In the genomic region with DNA sequence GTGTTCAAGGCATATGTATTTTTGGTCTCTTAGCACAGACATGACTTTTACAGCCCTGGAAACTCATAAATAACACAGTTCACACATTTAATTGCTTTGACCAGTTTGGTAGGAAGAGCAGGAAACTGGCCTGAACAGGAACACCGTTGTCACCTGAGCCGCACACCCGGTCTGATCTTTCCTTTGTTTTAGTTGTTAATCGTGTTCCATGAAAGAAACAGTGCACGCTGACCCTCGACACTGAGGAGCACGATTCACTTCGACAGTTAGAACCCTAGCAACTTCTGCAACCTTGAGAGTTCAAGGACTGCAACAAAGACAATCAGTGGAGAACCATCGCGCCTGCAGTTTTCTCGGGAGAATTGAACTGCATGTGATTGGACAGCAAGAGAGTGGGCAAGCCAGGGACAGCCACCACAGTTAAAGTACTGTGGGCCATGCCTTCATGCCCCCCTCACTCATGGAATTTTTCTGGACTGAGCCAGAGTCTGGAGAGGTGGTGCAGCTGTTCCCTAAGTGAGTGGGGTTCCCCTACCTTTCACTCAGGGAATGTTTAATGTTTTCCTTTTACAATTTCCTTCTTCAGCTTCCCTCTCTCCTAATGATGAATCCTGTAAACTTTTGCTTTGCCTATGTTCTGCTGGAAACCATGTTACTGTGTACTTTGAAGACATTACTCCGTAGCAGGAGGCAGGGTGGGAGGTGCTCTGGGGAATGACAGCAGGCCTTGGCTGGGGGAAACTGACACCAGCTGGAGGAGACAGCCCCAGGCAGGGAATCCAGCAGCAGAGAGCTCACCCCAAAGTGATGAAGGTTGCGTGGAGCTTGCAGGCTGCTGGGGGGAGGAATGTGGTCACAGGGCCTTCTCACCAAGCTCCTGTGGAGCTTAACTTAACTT, we compare ENCODE assay signal across 18 cellular contexts.
A peak's percentile ranks its signal among the peaks of the same experiment; 100 is the strongest.
DNase-seq lines count a peak whose midpoint lies in the region; ATAC-seq and TF ChIP-seq lines count a peak whose summit lies in the region.
"Had no signal": no experiment of that assay in that cellular context is flagged by ENCODE, and none has a peak within 500 bp of the region (broad histone marks: within the 10 kb centered on the region; RNA-seq: fewer than 3 reads in every experiment).

No MANE protein-coding gene starts in this region.

- H3K4me1 ChIP-seq in right atrium auricular region (peaks cover 0 to 9% of the 10 kb centered on the region in 2 donors), upper lobe of right lung (peaks cover 9% of the 10 kb centered on the region)
- H3K4me1 ChIP-seq: BLaER1 treated with 17β-estradiol and CSF1 and Interleukin-3, amounts not matched to agents 10 nM and 100 nM; Peyer's patch had no signal

- peaks cover 79% of the 10 kb centered on the region for H3K4me1 Mint-ChIP-seq in nephron progenitor cell
- H3K4me1 Mint-ChIP-seq in activated T-cell treated with anti-CD3 and anti-CD28 coated beads, Interleukin-2, amount 50 U/mL, for 4 hours (ENCODE audit: low read depth), result no peaks in the 10 kb centered on the region

- ATAC-seq in Right ventricle myocardium inferior (peak; percentile 40), upper lobe of right lung (peak; percentile 51), HG03280 (IDR thresholded peaks at IDR 0.05; ENCODE audit: unreplicated experiment) (no peak)
- ATAC-seq in activated T-cell treated with anti-CD3 and anti-CD28 coated beads, Interleukin-2, amount 50 U/mL, for 4 hours, result no peak

- no peak overlapping the region for H3K4me3 ChIP-seq in right atrium auricular region
- H3K4me3 ChIP-seq in upper lobe of right lung, result no peak overlapping the region
- H3K4me3 ChIP-seq: BLaER1 treated with 17β-estradiol and CSF1 and Interleukin-3, amounts not matched to agents 10 nM and 100 nM; MG63; Peyer's patch had no signal

- peaks cover 14% of the 10 kb centered on the region for H3K9me3 Mint-ChIP-seq in nephron progenitor cell
- no peaks in the 10 kb centered on the region for H3K9me3 Mint-ChIP-seq in activated T-cell treated with anti-CD3 and anti-CD28 coated beads, Interleukin-2, amount 50 U/mL, for 4 hours

- no peaks in the 10 kb centered on the region for H3K36me3 ChIP-seq in right atrium auricular region
- no peaks in the 10 kb centered on the region for H3K36me3 ChIP-seq in upper lobe of right lung
- H3K36me3 ChIP-seq: BLaER1 treated with 17β-estradiol and CSF1 and Interleukin-3, amounts not matched to agents 10 nM and 100 nM; MG63; Peyer's patch had no signal

- TF ChIP-seq CTCF in right atrium auricular region (IDR thresholded peaks at IDR 0.05) (no peak), nephron progenitor cell (IDR thresholded peaks at IDR 0.05) (no peak), upper lobe of right lung (IDR thresholded peaks at IDR 0.05) (no peak)

- peak overlapping the region; percentile 98 for H3K27ac Mint-ChIP-seq in nephron progenitor cell

- peak overlapping the region; percentile 34 for H3K4me3 Mint-ChIP-seq in nephron progenitor cell
- H3K4me3 Mint-ChIP-seq in activated T-cell treated with anti-CD3 and anti-CD28 coated beads, Interleukin-2, amount 50 U/mL, for 4 hours, result no peak overlapping the region

- no peaks in the 10 kb centered on the region for H3K36me3 Mint-ChIP-seq in nephron progenitor cell (ENCODE audit: low read depth)
- no peaks in the 10 kb centered on the region for H3K36me3 Mint-ChIP-seq in activated T-cell treated with anti-CD3 and anti-CD28 coated beads, Interleukin-2, amount 50 U/mL, for 4 hours (ENCODE audit: insufficient read depth)

- H3K27ac ChIP-seq in right atrium auricular region, result no peak overlapping the region
- H3K27ac ChIP-seq in upper lobe of right lung, result peak overlapping the region; percentile 55
- H3K27ac ChIP-seq: BLaER1 treated with 17β-estradiol and CSF1 and Interleukin-3, amounts not matched to agents 10 nM and 100 nM; Peyer's patch had no signal

- H3K9me3 ChIP-seq in right atrium auricular region (no peaks in the 10 kb centered on the region), upper lobe of right lung (no peaks in the 10 kb centered on the region)
- H3K9me3 ChIP-seq: BLaER1 treated with 17β-estradiol and CSF1 and Interleukin-3, amounts not matched to agents 10 nM and 100 nM; MG63; Peyer's patch had no signal

- H3K27me3 Mint-ChIP-seq in nephron progenitor cell (ENCODE audit: low read depth, poor library complexity), result no peaks in the 10 kb centered on the region
- no peaks in the 10 kb centered on the region for H3K27me3 Mint-ChIP-seq in activated T-cell treated with anti-CD3 and anti-CD28 coated beads, Interleukin-2, amount 50 U/mL, for 4 hours (ENCODE audit: low read depth)

- DNase-seq in Right ventricle myocardium inferior (ENCODE audit: missing footprints) (no peak), right atrium auricular region (ENCODE audit: low spot score) (no peak), dermis microvascular lymphatic vessel endothelial cell (ENCODE audit: low read depth in 2 of 2) (peak; percentile 81 to 86), nephron progenitor cell (peak; percentile 35), upper lobe of right lung (no peak), NCI-H748 treated with DMSO at 0.1 percent for 48 hours (lab: John Stamatoyannopoulos, UW) (no peak)
- no peak for DNase-seq in activated T-cell treated with anti-CD3 and anti-CD28 coated beads, Interleukin-2, amount 50 U/mL, for 4 hours
- DNase-seq: 8988T, KG1, MG63, NCI-H1092 treated with DMSO at 0.1 percent for 48 hours, NCI-H1694 treated with DMSO at 0.1 percent for 48 hours, NCI-H2171, NCI-H510A, Peyer's patch, SIG-M5 had no signal

- H3K27me3 ChIP-seq in right atrium auricular region, result no peaks in the 10 kb centered on the region
- no peaks in the 10 kb centered on the region for H3K27me3 ChIP-seq in upper lobe of right lung
- H3K27me3 ChIP-seq: BLaER1 treated with 17β-estradiol and CSF1 and Interleukin-3, amounts not matched to agents 10 nM and 100 nM; MG63; Peyer's patch had no signal

- intact Hi-C loops in Right ventricle myocardium inferior (cut with DNase I), result no loop called here
- intact Hi-C loops in upper lobe of right lung (cut with DNase I), result no loop called here

Comparison
In these comparisons a context has a peak if more than half of its experiments do, and no peak if none do; other contexts are left out.
1. ATAC-seq: peak in Right ventricle myocardium inferior (single experiment) and upper lobe of right lung (single experiment); none in activated T-cell treated with anti-CD3 and anti-CD28 coated beads, Interleukin-2, amount 50 U/mL, for 4 hours (0 of 2) and HG03280 (single experiment).
2. DNase-seq: peak in dermis microvascular lymphatic vessel endothelial cell (2 of 2) and nephron progenitor cell (single experiment); none in Right ventricle myocardium inferior (single experiment), right atrium auricular region (single experiment), upper lobe of right lung (single experiment), activated T-cell treated with anti-CD3 and anti-CD28 coated beads, Interleukin-2, amount 50 U/mL, for 4 hours (single experiment) and NCI-H748 treated with DMSO at 0.1 percent for 48 hours (single experiment).